20 cellular contexts compared by ENCODE assay signal in the genomic region with DNA sequence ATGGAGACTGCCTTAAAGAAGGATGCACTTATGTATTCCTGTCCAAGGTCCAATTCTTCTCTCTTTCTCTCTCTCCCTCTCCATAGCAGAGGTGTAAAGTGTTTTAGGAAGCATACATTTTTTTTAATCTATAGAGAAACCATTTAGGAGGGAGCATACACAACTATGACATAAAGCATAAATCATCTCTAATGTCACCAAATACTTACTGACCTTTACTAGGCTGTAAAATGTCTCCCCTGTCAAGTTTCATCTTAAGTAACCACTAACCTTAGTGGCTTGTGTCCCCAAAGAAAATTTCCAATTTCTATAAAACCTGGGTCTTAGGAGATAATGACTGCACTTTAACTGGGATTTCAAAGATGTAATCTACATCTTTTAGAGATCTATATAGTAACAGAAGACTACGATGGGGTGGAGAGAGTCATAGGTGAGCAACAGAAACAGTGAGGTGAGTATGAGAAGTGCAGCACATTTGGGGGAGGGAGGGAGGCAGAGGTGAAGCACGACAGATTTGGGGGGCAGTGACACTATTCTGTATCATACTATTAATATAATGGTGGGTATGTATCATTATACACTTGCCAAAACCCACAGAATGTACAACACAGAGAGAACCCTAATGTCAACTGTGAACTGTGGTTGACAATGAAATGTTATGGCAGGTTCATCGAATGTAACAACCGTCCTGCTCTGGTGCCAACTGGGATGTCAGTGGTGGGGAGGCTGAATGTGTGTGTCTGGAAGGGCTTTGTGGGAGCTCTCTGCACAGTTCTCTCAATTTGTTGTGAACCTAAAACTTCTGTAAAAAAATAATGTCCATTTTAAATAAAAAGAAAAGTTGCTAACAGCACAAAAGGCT.
A peak's percentile ranks its signal among the peaks of the same experiment; 100 is the strongest.
DNase-seq lines count a peak whose midpoint lies in the region; ATAC-seq, FAIRE-seq and TF ChIP-seq lines count a peak whose summit lies in the region.
"Had no signal": no experiment of that assay in that cellular context is flagged by ENCODE, and none has a peak within 500 bp of the region (broad histone marks: within the 10 kb centered on the region; RNA-seq: fewer than 3 reads in every experiment).

No MANE protein-coding gene starts in this region.

- FAIRE-seq in GM12878 (lab: Jason Lieb, UNC): no peak
- FAIRE-seq: bronchial epithelial cell, G401.6, H1 had no signal

- TF ChIP-seq RAD21 in GM12878 (IDR thresholded peaks at IDR 0.05; ENCODE audit: insufficient read depth, low read depth, low read length): no peak

- H3K27ac ChIP-seq in CD4-positive, alpha-beta T cell (ENCODE audit: low read depth, low read length): no peak overlapping the region
- H3K27ac ChIP-seq in GM12878 (ENCODE audit: control insufficient read depth, insufficient read depth): peak overlapping the region; percentile 66; the same call in 1 of the 2 replicates
- no peak overlapping the region for H3K27ac ChIP-seq in thyroid gland
- H3K27ac ChIP-seq: right atrium auricular region had no signal

- TF ChIP-seq POLR2A in GM12878 (IDR thresholded peaks at IDR 0.05; ENCODE audit: low read depth, low read length): no peak
- TF ChIP-seq POLR2A in thyroid gland (IDR thresholded peaks at IDR 0.05): no peak

- BruUV-seq in GM12878 (replicated peaks; lab: Mats Ljungman, UMichigan): no TSS peak

- H3K4me1 ChIP-seq in GM12878 (ENCODE audit: control insufficient read depth, insufficient read depth, low read length) (peaks cover 37% of the 10 kb centered on the region), thyroid gland (peaks cover 0 to 10% of the 10 kb centered on the region in 2 donors)

- no peaks in the 10 kb centered on the region for H3K27me3 Mint-ChIP-seq in CD4-positive, alpha-beta T cell
- H3K27me3 Mint-ChIP-seq in IgD-negative memory B cell: no peaks in the 10 kb centered on the region
- no peaks in the 10 kb centered on the region for H3K27me3 Mint-ChIP-seq in natural killer cell treated with Interleukin-12 subunit alpha and Interleukin-12 subunit beta and Interleukin-15 and Interleukin-18, amount 100 ng/mL, for 72 hours

- SMC1A ChIA-PET in GM12878 (lab: Charles Lee; ENCODE audit: uncharacterized antibody, unreplicated experiment): interaction anchor here (2.5 to 8.8 kb wide), 4 partner anchors 11 to 48 kb away, joined by 8 to 172 read pairs (median 40); no protein-coding TSS in a partner anchor

- no peak overlapping the region for H2AFZ ChIP-seq in GM12878 (ENCODE audit: control insufficient read depth, low read depth, low read length)

- POLR2A ChIA-PET in CD4-positive, alpha-beta T cell (lab: Charles Lee): interaction anchor here (0.6 to 0.9 kb wide), 2 partner anchors 19 to 24 kb away, joined by 3 read pairs; no protein-coding TSS in a partner anchor
- POLR2A ChIA-PET in GM12878 (lab: Charles Lee): no interaction called here

- H3K27me3 ChIP-seq in CD4-positive, alpha-beta T cell (ENCODE audit: control insufficient read depth, insufficient read depth, low read length): no peaks in the 10 kb centered on the region
- no peaks in the 10 kb centered on the region for H3K27me3 ChIP-seq in GM12878 (replicated peaks in 1 of 2; ENCODE audit: control insufficient read depth in 2 of 2, insufficient read depth in 2 of 2, low read length in 1 of 2)
- no peaks in the 10 kb centered on the region for H3K27me3 ChIP-seq in thyroid gland
- H3K27me3 ChIP-seq: heart left ventricle, right atrium auricular region had no signal

- peaks cover 92% of the 10 kb centered on the region for H3K79me2 ChIP-seq in GM12878 (ENCODE audit: control insufficient read depth, insufficient read depth, low read length)

- H3K9ac ChIP-seq in GM12878 (ENCODE audit: control insufficient read depth, insufficient read depth, low read length): no peak overlapping the region

- H3K27ac Mint-ChIP-seq in CD4-positive, alpha-beta T cell: peak overlapping the region; percentile 90
- peak overlapping the region; percentile 75 to 98 (median 80) for H3K27ac Mint-ChIP-seq in IgD-negative memory B cell
- H3K27ac Mint-ChIP-seq in natural killer cell treated with Interleukin-12 subunit alpha and Interleukin-12 subunit beta and Interleukin-15 and Interleukin-18, amount 100 ng/mL, for 72 hours: peak overlapping the region; percentile 96 to 97

- in situ Hi-C loops in GM12878 (cut with MboI): no loop called here

- no peak for ATAC-seq in CD4-positive, alpha-beta T cell (ENCODE audit: poor library complexity)
- ATAC-seq in GM12878 (no peak), HG02759 (IDR thresholded peaks at IDR 0.05; ENCODE audit: unreplicated experiment) (no peak), HG03039 (IDR thresholded peaks at IDR 0.05; ENCODE audit: unreplicated experiment) (no peak)
- no peak for ATAC-seq in natural killer cell treated with Interleukin-12 subunit alpha and Interleukin-12 subunit beta and Interleukin-15 and Interleukin-18, amount 100 ng/mL, for 72 hours
- ATAC-seq: heart left ventricle had no signal

- H3K9me3 Mint-ChIP-seq in CD4-positive, alpha-beta T cell: no peaks in the 10 kb centered on the region
- H3K9me3 Mint-ChIP-seq in IgD-negative memory B cell: peaks cover 0 to 6% (median 0%) of the 10 kb centered on the region in 3 donors
- peaks cover 3% of the 10 kb centered on the region for H3K9me3 Mint-ChIP-seq in natural killer cell treated with Interleukin-12 subunit alpha and Interleukin-12 subunit beta and Interleukin-15 and Interleukin-18, amount 100 ng/mL, for 72 hours

- RAD21 ChIA-PET in GM12878 (lab: Charles Lee; ENCODE audit: unreplicated experiment): interaction anchor here (1.1 to 1.6 kb wide), 2 partner anchors 29 to 75 kb away, joined by 4 read pairs; no protein-coding TSS in a partner anchor

- TF ChIP-seq CTCF in CD4-positive, alpha-beta T cell (IDR thresholded peaks at IDR 0.05): no peak
- TF ChIP-seq CTCF in GM12878 (IDR thresholded peaks at IDR 0.05 in 2 of 3, conservative IDR thresholded peaks at IDR 0.05 in 1 of 3; ENCODE audit: control insufficient read depth in 2 of 3, extremely low read depth in 1 of 3, insufficient read depth in 1 of 3, low read depth in 3 of 3, low read length in 3 of 3) (no peak), thyroid gland (IDR thresholded peaks at IDR 0.05) (no peak)

- peaks cover 0 to 5% of the 10 kb centered on the region in 2 experiments; a peak in 1 of 4 replicates for H3K36me3 ChIP-seq in GM12878 (ENCODE audit: control insufficient read depth in 2 of 2, insufficient read depth in 2 of 2, low read length in 1 of 2)
- H3K36me3 ChIP-seq in thyroid gland: no peaks in the 10 kb centered on the region
- H3K36me3 ChIP-seq: heart left ventricle, right atrium auricular region had no signal

- H3K9me3 ChIP-seq in CD4-positive, alpha-beta T cell (ENCODE audit: control insufficient read depth, low read length): no peaks in the 10 kb centered on the region
- no peaks in the 10 kb centered on the region for H3K9me3 ChIP-seq in GM12878 (replicated peaks; ENCODE audit: control insufficient read depth, insufficient read depth, low read length)
- no peaks in the 10 kb centered on the region for H3K9me3 ChIP-seq in thyroid gland
- H3K9me3 ChIP-seq: heart left ventricle, right atrium auricular region had no signal

- no peak overlapping the region for H3K4me2 ChIP-seq in GM12878 (ENCODE audit: control insufficient read depth, insufficient read depth)

- no peaks in the 10 kb centered on the region for H4K20me1 ChIP-seq in GM12878 (ENCODE audit: control insufficient read depth, insufficient read depth)

- peaks cover 23% of the 10 kb centered on the region for H3K36me3 Mint-ChIP-seq in CD4-positive, alpha-beta T cell (ENCODE audit: low read depth)
- H3K36me3 Mint-ChIP-seq in IgD-negative memory B cell: peaks cover 11% of the 10 kb centered on the region
- peaks cover 7% of the 10 kb centered on the region for H3K36me3 Mint-ChIP-seq in natural killer cell treated with Interleukin-12 subunit alpha and Interleukin-12 subunit beta and Interleukin-15 and Interleukin-18, amount 100 ng/mL, for 72 hours

- 50% methylated on average over 4 of the region's 4 CpGs for WGBS in GM12878 (ENCODE audit: insufficient coverage, insufficient replicate concordance, low lambda C conversion rate, missing lambda C conversion rate)
- 86 to 92% methylated on average over 4 of the region's 4 CpGs for WGBS in thyroid gland, 2 donors

- no peak for TF ChIP-seq EP300 in GM12878 (IDR thresholded peaks at IDR 0.05; ENCODE audit: borderline replicate concordance in 1 of 2, control insufficient read depth in 1 of 2, low read depth in 2 of 2, low read length in 2 of 2)

- intact Hi-C loops in CD4-positive, alpha-beta T cell (cut with DNase I, micrococcal nuclease): no loop called here
- intact Hi-C loops in GM12878 (cut with micrococcal nuclease; ENCODE audit: unreplicated experiment) (loop anchor here (5.0 kb wide), 1 partner anchor 38 kb away; no protein-coding TSS in a partner anchor), thyroid gland (cut with DNase I) (no loop called here)

- CTCF ChIA-PET in CD4-positive, alpha-beta T cell (lab: Charles Lee): no interaction called here
- CTCF ChIA-PET in GM12878 (lab: Yijun Ruan, JAX): interaction anchor here (1.3 kb wide), 2 partner anchors 8 to 11 kb away, joined by 3 to 4 read pairs; no protein-coding TSS in a partner anchor

- no peak for DNase-seq in CD4-positive, alpha-beta T cell
- DNase-seq in GM12878 (ENCODE audit: low read depth, low spot score) (no peak), NCI-H187 treated with DMSO at 0.1 percent for 48 hours (lab: John Stamatoyannopoulos, UW) (no peak), thyroid gland (no peak)
- no peak for DNase-seq in natural killer cell treated with Interleukin-12 subunit alpha and Interleukin-12 subunit beta and Interleukin-15 and Interleukin-18, amount 100 ng/mL, for 72 hours (ENCODE audit: low spot score)
- DNase-seq: activated CD4-positive, alpha-beta T cell treated with anti-CD3 and anti-CD28 coated beads, Interleukin-2, amount 50 U/mL, for 4 hours; effector CD4-positive, alpha-beta T cell; heart left ventricle; islet precursor cell; Kasumi-1; mesenchymal stem cell; NCI-H1105; Right ventricle myocardium superior had no signal

- H3K4me3 ChIP-seq in GM12878 (no peak overlapping the region), thyroid gland (replicated peaks in 1 of 3) (no peak overlapping the region)
- H3K4me3 ChIP-seq: heart left ventricle, right atrium auricular region had no signal

- no peak overlapping the region for H3K4me3 Mint-ChIP-seq in CD4-positive, alpha-beta T cell
- H3K4me3 Mint-ChIP-seq in IgD-negative memory B cell: peak overlapping the region in 3 of 4 donors; percentile 53 to 82 (median 80)
- H3K4me3 Mint-ChIP-seq in natural killer cell treated with Interleukin-12 subunit alpha and Interleukin-12 subunit beta and Interleukin-15 and Interleukin-18, amount 100 ng/mL, for 72 hours: peak overlapping the region; percentile 80

- H3K4me1 Mint-ChIP-seq in CD4-positive, alpha-beta T cell (ENCODE audit: low read depth): peaks cover 98% of the 10 kb centered on the region
- H3K4me1 Mint-ChIP-seq in IgD-negative memory B cell: peaks cover 59 to 85% (median 67%) of the 10 kb centered on the region in 3 donors
- H3K4me1 Mint-ChIP-seq in natural killer cell treated with Interleukin-12 subunit alpha and Interleukin-12 subunit beta and Interleukin-15 and Interleukin-18, amount 100 ng/mL, for 72 hours (ENCODE audit: low read depth in 2 of 2): peaks cover 75 to 89% of the 10 kb centered on the region in 2 donors

TF ChIP-seq in GM12878, 131 proteins besides CTCF, POLR2A, EP300 and RAD21 (continues in another document):
- TF ChIP-seq EZH2 (IDR thresholded peaks at IDR 0.05; ENCODE audit: borderline replicate concordance, control insufficient read depth, low read depth, low read length) (no peak), NFYA (IDR thresholded peaks at IDR 0.05; ENCODE audit: borderline replicate concordance, low read depth, low read length) (no peak)
